Comparison of ENCODE assay signal across 11 cellular contexts in the genomic region with DNA sequence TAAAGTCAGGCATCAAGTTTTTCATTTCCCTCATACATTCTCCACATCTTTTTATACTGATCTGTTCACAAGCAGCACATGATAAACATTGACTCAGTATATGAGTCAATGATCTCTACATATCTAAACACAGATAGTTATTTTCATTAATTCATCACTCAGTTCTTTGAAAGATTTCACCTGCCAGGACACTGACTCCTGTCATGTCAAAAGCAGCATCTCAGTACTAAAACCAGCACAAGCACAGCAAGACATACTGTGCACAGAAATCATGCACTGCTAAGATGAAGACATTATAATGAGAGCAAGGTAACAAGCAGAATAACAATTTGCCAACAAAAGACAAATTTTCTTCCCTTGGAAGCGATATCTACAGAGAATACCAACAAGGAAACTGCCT.
"Had no signal": no experiment of that assay in that cellular context is flagged by ENCODE, and none has a peak within 500 bp of the region (broad histone marks: within the 10 kb centered on the region; RNA-seq: fewer than 3 reads in every experiment).

No MANE protein-coding gene starts in this region.

- H3K27ac ChIP-seq: GM23248 had no signal

- H3K36me3 ChIP-seq: HAP-1 had no signal

- H3K4me1 ChIP-seq: HAP-1 had no signal

- H3K4me2 ChIP-seq: GM23338 had no signal

- H3K9me3 ChIP-seq: HAP-1 had no signal

- H3K9ac ChIP-seq: GM23248 had no signal

- DNase-seq: GM23248, GOT3, H7, H9, HCEC 1CT, HFFc6 had no signal

- FAIRE-seq: H1, H54 had no signal

- ATAC-seq: GM23338, HCT116 had no signal

- H2AFZ ChIP-seq: GM23248, GM23338 had no signal

- H3K4me3 ChIP-seq: GM23248, GM23338, HAP-1 had no signal
